Comparison of ENCODE assay signal across 20 cellular contexts in the genomic region with DNA sequence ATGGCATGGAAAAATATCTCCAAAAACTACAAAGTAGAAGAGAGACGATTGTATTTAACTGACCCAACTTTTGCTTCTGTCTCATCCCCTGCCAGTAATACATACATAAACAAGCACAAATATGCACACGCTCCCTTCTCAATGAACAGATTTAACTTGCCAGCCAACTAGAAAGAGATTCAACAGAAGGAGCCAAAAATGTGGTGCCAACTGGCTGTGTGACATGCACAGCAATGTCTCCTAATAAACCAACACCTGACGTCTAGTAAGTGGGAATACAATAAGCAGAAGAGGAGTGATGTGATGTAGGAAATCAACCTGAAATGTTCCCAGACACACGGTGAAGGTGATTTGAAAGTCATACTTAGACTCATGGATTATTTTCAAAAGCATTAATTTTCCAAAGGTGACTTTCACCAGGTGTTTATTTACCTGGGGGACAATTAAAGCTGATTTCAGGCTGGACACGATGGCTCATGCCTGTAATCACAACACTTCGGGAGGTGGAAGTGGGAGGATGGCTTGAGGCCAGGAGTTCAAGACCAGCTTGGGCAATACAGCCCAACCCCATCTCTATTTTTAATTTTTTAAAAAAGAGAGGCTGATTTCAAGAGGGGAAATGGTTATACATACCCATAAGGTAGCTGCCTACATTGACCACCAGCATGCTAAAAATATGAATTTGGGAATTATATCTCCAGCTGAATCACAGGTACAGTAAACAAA. TPM values are rescaled to one million over a fixed set of nuclear protein-coding genes. Genes with fewer than 3 reads are reported as not detected.
DNase-seq lines count a peak whose midpoint lies in the region; TF ChIP-seq lines count a peak whose summit lies in the region.
"Had no signal": no experiment of that assay in that cellular context is flagged by ENCODE, and none has a peak within 500 bp of the region (broad histone marks: within the 10 kb centered on the region; RNA-seq: fewer than 3 reads in every experiment).

No MANE protein-coding gene starts in this region.

- H3K36me3 Mint-ChIP-seq in chondrocyte (ENCODE audit: low read depth) (no peaks in the 10 kb centered on the region), nephron (ENCODE audit: low read depth) (peaks cover 9% of the 10 kb centered on the region)
- H3K36me3 Mint-ChIP-seq: activated naive CD8-positive, alpha-beta T cell treated with anti-CD3 and anti-CD28 coated beads, Interleukin-2, amount 10 ng/mL, durations not matched to agents 7 days and 5 days; CD4-positive, alpha-beta memory T cell; mesothelial cell of epicardium had no signal

- H3K4me3 Mint-ChIP-seq in chondrocyte (ENCODE audit: unreplicated experiment), result no peak overlapping the region
- no peak overlapping the region for H3K4me3 Mint-ChIP-seq in nephron
- H3K4me3 Mint-ChIP-seq: activated naive CD8-positive, alpha-beta T cell treated with anti-CD3 and anti-CD28 coated beads, Interleukin-2, amount 10 ng/mL, durations not matched to agents 7 days and 5 days; activated T-helper 1 cell treated with anti-CD3 and anti-CD28 coated beads, Interleukin-12 subunit alpha, Interleukin-12 subunit beta, Interleukin-2, Interleukin-4 antibody, amounts not matched to agents 30 ng/mL and 10 ng/mL and 1 ng/mL, durations not matched to agents 14 hours and 24 hours and 36 hours; CD4-positive, alpha-beta memory T cell; mesothelial cell of epicardium; stimulated activated naive CD8-positive, alpha-beta T cell treated with anti-CD3 and anti-CD28 coated beads, Interleukin-15, amount 100 ng/mL, for 72 hours; T-helper 2 cell treated with Interferon-gamma antibody and Interleukin-4, amounts not matched to agents 5 μg/mL and 100 μg/mL, for 36 hours had no signal

- DNase-seq in Ammon's horn (ENCODE audit: low spot score), result peak; percentile 66
- DNase-seq in NCI-H1694 treated with DMSO at 0.1 percent for 48 hours (lab: John Stamatoyannopoulos, UW), result peak; percentile 84
- no peak for DNase-seq in chondrocyte (ENCODE audit: low spot score)
- DNase-seq in HT-29 (ENCODE audit: low spot score), result no peak
- DNase-seq in kidney tubule cell (ENCODE audit: low spot score), result no peak
- no peak for DNase-seq in NCI-H2081 (lab: John Stamatoyannopoulos, UW)
- no peak for DNase-seq in activated gamma-delta T cell (lab: John Stamatoyannopoulos, UW)
- DNase-seq: activated naive CD8-positive, alpha-beta T cell treated with anti-CD3 and anti-CD28 coated beads, Interleukin-2, amount 10 ng/mL, durations not matched to agents 7 days and 5 days; CD4-positive, alpha-beta memory T cell; effector CD4-positive, alpha-beta T cell; kidney; NCI-H2107; NCI-H82; sigmoid colon; stimulated activated CD4-positive, alpha-beta T cell treated with anti-CD3 and anti-CD28 coated beads, Interleukin-1b, Interleukin-23, amount 100 ng/mL, for 48 hours; stimulated activated naive CD8-positive, alpha-beta T cell treated with anti-CD3 and anti-CD28 coated beads, Interleukin-15, amount 100 ng/mL, for 72 hours had no signal

- no peaks in the 10 kb centered on the region for H3K9me3 Mint-ChIP-seq in chondrocyte (ENCODE audit: low read depth)
- no peaks in the 10 kb centered on the region for H3K9me3 Mint-ChIP-seq in nephron
- H3K9me3 Mint-ChIP-seq: activated naive CD8-positive, alpha-beta T cell treated with anti-CD3 and anti-CD28 coated beads, Interleukin-2, amount 10 ng/mL, durations not matched to agents 7 days and 5 days; activated T-helper 1 cell treated with anti-CD3 and anti-CD28 coated beads, Interleukin-12 subunit alpha, Interleukin-12 subunit beta, Interleukin-2, Interleukin-4 antibody, amounts not matched to agents 30 ng/mL and 10 ng/mL and 1 ng/mL, durations not matched to agents 14 hours and 24 hours and 36 hours; CD4-positive, alpha-beta memory T cell; mesothelial cell of epicardium; stimulated activated naive CD8-positive, alpha-beta T cell treated with anti-CD3 and anti-CD28 coated beads, Interleukin-15, amount 100 ng/mL, for 72 hours; T-helper 2 cell treated with Interferon-gamma antibody and Interleukin-4, amounts not matched to agents 5 μg/mL and 100 μg/mL, for 36 hours had no signal

- H3K27ac Mint-ChIP-seq in chondrocyte (ENCODE audit: unreplicated experiment), result peak overlapping the region; percentile 24
- peak overlapping the region in 2 of 3 experiments; percentile 2 to 13 for H3K27ac Mint-ChIP-seq in nephron
- H3K27ac Mint-ChIP-seq: activated naive CD8-positive, alpha-beta T cell treated with anti-CD3 and anti-CD28 coated beads, Interleukin-2, amount 10 ng/mL, durations not matched to agents 7 days and 5 days; activated T-helper 1 cell treated with anti-CD3 and anti-CD28 coated beads, Interleukin-12 subunit alpha, Interleukin-12 subunit beta, Interleukin-2, Interleukin-4 antibody, amounts not matched to agents 30 ng/mL and 10 ng/mL and 1 ng/mL, durations not matched to agents 14 hours and 24 hours and 36 hours; CD4-positive, alpha-beta memory T cell; mesothelial cell of epicardium; stimulated activated naive CD8-positive, alpha-beta T cell treated with anti-CD3 and anti-CD28 coated beads, Interleukin-15, amount 100 ng/mL, for 72 hours; T-helper 2 cell treated with Interferon-gamma antibody and Interleukin-4, amounts not matched to agents 5 μg/mL and 100 μg/mL, for 36 hours had no signal

- no peak for TF ChIP-seq CTCF in chondrocyte (IDR thresholded peaks at IDR 0.05)
- TF ChIP-seq CTCF in nephron (IDR thresholded peaks at IDR 0.05; ENCODE audit: unreplicated experiment in 3 of 3), result no peak

- H3K4me1 Mint-ChIP-seq in chondrocyte (ENCODE audit: low read depth) (peaks cover 64% of the 10 kb centered on the region), nephron (peaks cover 25% of the 10 kb centered on the region)
- H3K4me1 Mint-ChIP-seq: CD4-positive, alpha-beta memory T cell; stimulated activated naive CD8-positive, alpha-beta T cell treated with anti-CD3 and anti-CD28 coated beads, Interleukin-15, amount 100 ng/mL, for 72 hours had no signal

- H3K27me3 Mint-ChIP-seq in chondrocyte (ENCODE audit: low read depth) (no peaks in the 10 kb centered on the region), nephron (ENCODE audit: low read depth) (no peaks in the 10 kb centered on the region)

RNA-seq across cellular contexts. Expression of a gene that starts 33.7 kb away (rescaled TPM):
- 21.8 to 28.1 TPM (median 25.2 TPM) in 3 replicates for total RNA-seq in chondrocyte
- 11.1 and 14.6 TPM in 2 replicates for total RNA-seq in HT-29 (2014; rRNA removed; shearing (Covaris generic))

Comparison
In these comparisons a context has a peak if more than half of its experiments do, and no peak if none do; other contexts are left out.
1. DNase-seq: peak in Ammon's horn (single experiment) and NCI-H1694 treated with DMSO at 0.1 percent for 48 hours (single experiment); none in chondrocyte (single experiment), HT-29 (single experiment), kidney tubule cell (single experiment), NCI-H2081 (0 of 2) and activated gamma-delta T cell (single experiment).